Comparison of ENCODE assay signal across 21 cellular contexts in genomic region chr20:32564440-32564839, GRCh38.
"Had no signal": no experiment of that assay in that cellular context is flagged by ENCODE, and none has a peak within 500 bp of the region (broad histone marks: within the 10 kb centered on the region; RNA-seq: fewer than 3 reads in every experiment).

No MANE protein-coding gene starts in this region.

- H3K36me3 ChIP-seq: breast epithelium, ovary had no signal

- ATAC-seq: activated CD8-positive, alpha-beta memory T cell treated with anti-CD3 and anti-CD28 coated beads, Interleukin-2, amount 10 ng/mL, durations not matched to agents 7 days and 5 days; psoas muscle; stimulated activated naive CD8-positive, alpha-beta T cell treated with anti-CD3 and anti-CD28 coated beads, Interleukin-15, amount 100 ng/mL, for 72 hours; WTC11 had no signal

- H3K4me3 ChIP-seq: breast epithelium, hepatocyte, lung, ovary, psoas muscle, skin epidermis, testis had no signal

- H3K4me1 ChIP-seq: breast epithelium, psoas muscle had no signal

- H3K36me3 Mint-ChIP-seq: activated CD8-positive, alpha-beta memory T cell treated with anti-CD3 and anti-CD28 coated beads, Interleukin-2, amount 10 ng/mL, durations not matched to agents 7 days and 5 days; activated naive CD4-positive, alpha-beta T cell treated with anti-CD3 and anti-CD28 coated beads, Interleukin-2, amount 10 ng/mL, durations not matched to agents 7 days and 5 days; mesothelial cell of epicardium; type B pancreatic cell; WTC11 had no signal

- H3K27me3 ChIP-seq: breast epithelium, hepatocyte, ovary, testis had no signal

- H3K27ac ChIP-seq: breast epithelium, hepatocyte, ovary, psoas muscle, testis had no signal

- H3K9me3 Mint-ChIP-seq: activated CD4-positive, alpha-beta memory T cell treated with anti-CD3 and anti-CD28 coated beads, Interleukin-2, amount 10 ng/mL, durations not matched to agents 7 days and 5 days; activated naive CD4-positive, alpha-beta T cell treated with anti-CD3 and anti-CD28 coated beads, Interleukin-2, amount 10 ng/mL, durations not matched to agents 7 days and 5 days; activated T-cell treated with anti-CD3 and anti-CD28 coated beads, Interleukin-2, amount 50 U/mL, for 24 hours; activated T-helper 2 cell treated with anti-CD3 and anti-CD28 coated beads, Interferon-gamma antibody, Interleukin-2, Interleukin-4, amounts not matched to agents 10 μg/mL and 5 μg/mL and 100 μg/mL, durations not matched to agents 14 hours and 24 hours and 36 hours; mesothelial cell of epicardium; stimulated activated naive CD8-positive, alpha-beta T cell treated with anti-CD3 and anti-CD28 coated beads, Interleukin-15, amount 100 ng/mL, for 72 hours; T-helper 2 cell treated with Interferon-gamma antibody and Interleukin-4, amounts not matched to agents 5 μg/mL and 100 μg/mL, for 36 hours; type B pancreatic cell; WTC11 had no signal

- H3K27ac Mint-ChIP-seq: activated CD4-positive, alpha-beta memory T cell treated with anti-CD3 and anti-CD28 coated beads, Interleukin-2, amount 10 ng/mL, durations not matched to agents 7 days and 5 days; activated CD8-positive, alpha-beta memory T cell treated with anti-CD3 and anti-CD28 coated beads, Interleukin-2, amount 10 ng/mL, durations not matched to agents 7 days and 5 days; activated naive CD4-positive, alpha-beta T cell treated with anti-CD3 and anti-CD28 coated beads, Interleukin-2, amount 10 ng/mL, durations not matched to agents 7 days and 5 days; activated T-helper 2 cell treated with anti-CD3 and anti-CD28 coated beads, Interferon-gamma antibody, Interleukin-2, Interleukin-4, amounts not matched to agents 10 μg/mL and 5 μg/mL and 100 μg/mL, durations not matched to agents 14 hours and 24 hours and 36 hours; mesothelial cell of epicardium; stimulated activated naive CD8-positive, alpha-beta T cell treated with anti-CD3 and anti-CD28 coated beads, Interleukin-15, amount 100 ng/mL, for 72 hours; T-helper 2 cell treated with Interferon-gamma antibody and Interleukin-4, amounts not matched to agents 5 μg/mL and 100 μg/mL, for 36 hours; type B pancreatic cell; WTC11 had no signal

- H3K4me1 Mint-ChIP-seq: activated CD4-positive, alpha-beta memory T cell treated with anti-CD3 and anti-CD28 coated beads, Interleukin-2, amount 10 ng/mL, durations not matched to agents 7 days and 5 days had no signal

- H3K4me3 Mint-ChIP-seq: activated CD4-positive, alpha-beta memory T cell treated with anti-CD3 and anti-CD28 coated beads, Interleukin-2, amount 10 ng/mL, durations not matched to agents 7 days and 5 days; activated CD8-positive, alpha-beta memory T cell treated with anti-CD3 and anti-CD28 coated beads, Interleukin-2, amount 10 ng/mL, durations not matched to agents 7 days and 5 days; activated naive CD4-positive, alpha-beta T cell treated with anti-CD3 and anti-CD28 coated beads, Interleukin-2, amount 10 ng/mL, durations not matched to agents 7 days and 5 days; activated T-cell treated with anti-CD3 and anti-CD28 coated beads, Interleukin-2, amount 50 U/mL, for 24 hours; mesothelial cell of epicardium; stimulated activated naive CD8-positive, alpha-beta T cell treated with anti-CD3 and anti-CD28 coated beads, Interleukin-15, amount 100 ng/mL, for 72 hours; T-helper 2 cell treated with Interferon-gamma antibody and Interleukin-4, amounts not matched to agents 5 μg/mL and 100 μg/mL, for 36 hours; type B pancreatic cell; WTC11 had no signal

- H3K9me3 ChIP-seq: breast epithelium, ovary, psoas muscle, testis had no signal

- DNase-seq: activated CD4-positive, alpha-beta memory T cell treated with anti-CD3 and anti-CD28 coated beads, Interleukin-2, amount 10 ng/mL, durations not matched to agents 7 days and 5 days; activated CD4-positive, alpha-beta T cell treated with anti-CD3 and anti-CD28 coated beads for 4 hours; activated CD8-positive, alpha-beta memory T cell treated with anti-CD3 and anti-CD28 coated beads, Interleukin-2, amount 10 ng/mL, durations not matched to agents 7 days and 5 days; activated naive CD4-positive, alpha-beta T cell treated with anti-CD3 and anti-CD28 coated beads, Interleukin-2, amount 10 ng/mL, durations not matched to agents 7 days and 5 days; activated T-cell treated with anti-CD3 and anti-CD28 coated beads, Interleukin-2, amount 50 U/mL, for 24 hours; islet precursor cell; ovary; stimulated activated CD4-positive, alpha-beta T cell treated with anti-CD3 and anti-CD28 coated beads, Interleukin-15, amount 100 ng/mL, for 24 hours; stimulated activated CD4-positive, alpha-beta T cell treated with anti-CD3 and anti-CD28 coated beads, Interleukin-2, amount 100 ng/mL, for 48 hours; stimulated activated naive CD8-positive, alpha-beta T cell treated with anti-CD3 and anti-CD28 coated beads, Interleukin-15, amount 100 ng/mL, for 72 hours had no signal

- H3K27me3 Mint-ChIP-seq: activated CD4-positive, alpha-beta memory T cell treated with anti-CD3 and anti-CD28 coated beads, Interleukin-2, amount 10 ng/mL, durations not matched to agents 7 days and 5 days; activated CD8-positive, alpha-beta memory T cell treated with anti-CD3 and anti-CD28 coated beads, Interleukin-2, amount 10 ng/mL, durations not matched to agents 7 days and 5 days; activated naive CD4-positive, alpha-beta T cell treated with anti-CD3 and anti-CD28 coated beads, Interleukin-2, amount 10 ng/mL, durations not matched to agents 7 days and 5 days; activated T-cell treated with anti-CD3 and anti-CD28 coated beads, Interleukin-2, amount 50 U/mL, for 24 hours; stimulated activated naive CD8-positive, alpha-beta T cell treated with anti-CD3 and anti-CD28 coated beads, Interleukin-15, amount 100 ng/mL, for 72 hours; type B pancreatic cell had no signal
